ENCODE assay signal across 27 cellular contexts in the genomic region with DNA sequence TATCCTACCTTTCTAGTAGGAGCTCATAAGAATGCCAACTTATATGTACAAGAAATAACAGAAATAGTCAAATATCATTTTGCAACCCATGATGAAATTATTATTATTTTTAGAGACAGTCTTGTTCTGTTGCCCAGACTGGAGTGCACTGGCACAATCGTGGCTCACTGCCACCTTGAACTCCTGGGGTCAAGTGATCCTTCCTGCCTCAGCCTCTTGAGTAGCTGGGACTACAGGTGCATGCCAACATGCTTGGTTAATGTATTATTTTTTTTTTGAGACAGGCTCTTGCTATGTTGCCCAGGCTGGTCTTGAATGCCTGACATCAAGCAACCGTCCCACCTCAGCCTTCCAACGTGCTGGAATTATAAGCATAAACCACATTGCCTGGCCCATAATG. TPM values are rescaled to one million over a fixed set of nuclear protein-coding genes. Genes with fewer than 3 reads are reported as not detected.
DNase-seq lines count a peak whose midpoint lies in the region; ATAC-seq, FAIRE-seq and TF ChIP-seq lines count a peak whose summit lies in the region.
"Had no signal": no experiment of that assay in that cellular context is flagged by ENCODE, and none has a peak within 500 bp of the region (broad histone marks: within the 10 kb centered on the region; RNA-seq: fewer than 3 reads in every experiment).

No MANE protein-coding gene starts in this region.

- H3K79me2 ChIP-seq in MM.1S (ENCODE audit: low read length) (peaks cover 91% of the 10 kb centered on the region), GM12878 (ENCODE audit: control insufficient read depth, insufficient read depth, low read length) (peaks cover 63% of the 10 kb centered on the region)

- no peak for FAIRE-seq in GM12878 (lab: Jason Lieb, UNC)

- no peak overlapping the region for H3K4me3 ChIP-seq in MM.1S (ENCODE audit: low read length)
- H3K4me3 ChIP-seq in GM12878 = no peak overlapping the region
- H3K4me3 ChIP-seq: GM23248, left ventricle myocardium inferior, right lobe of liver, spleen, tibial nerve had no signal

- H3K4me3 Mint-ChIP-seq in immature natural killer cell = no peak overlapping the region
- H3K4me3 Mint-ChIP-seq: activated CD4-positive, alpha-beta T cell treated with anti-CD3 and anti-CD28 coated beads for 36 hours; central memory CD8-positive, alpha-beta T cell; dendritic cell treated with granulocyte-macrophage colony-stimulating factor and Interleukin-4, amounts not matched to agents 40 ng/mL and 50 ng/mL, for 4 days; naive thymus-derived CD8-positive, alpha-beta T cell had no signal

- H3K9me2 ChIP-seq in MM.1S (replicated peaks; ENCODE audit: insufficient read depth, low read length) = no peaks in the 10 kb centered on the region

- TF ChIP-seq RAD21 in GM12878 (IDR thresholded peaks at IDR 0.05; ENCODE audit: insufficient read depth, low read depth, low read length) = no peak

- RAD21 ChIA-PET in GM12878 (lab: Charles Lee; ENCODE audit: unreplicated experiment) = interaction anchor here (0.7 to 5.9 kb wide), 16 partner anchors 8 to 200 kb away, joined by 3 to 65 read pairs (median 7); partner anchors contain the start of genes IRF5 and TNPO3

- TF ChIP-seq EP300 in GM12878 (IDR thresholded peaks at IDR 0.05; ENCODE audit: borderline replicate concordance in 1 of 2, control insufficient read depth in 1 of 2, low read depth in 2 of 2, low read length in 2 of 2) = no peak

- H3K27ac Mint-ChIP-seq in immature natural killer cell = no peak overlapping the region
- H3K27ac Mint-ChIP-seq: dendritic cell treated with granulocyte-macrophage colony-stimulating factor and Interleukin-4, amounts not matched to agents 40 ng/mL and 50 ng/mL, for 4 days; progenitor cell of endocrine pancreas had no signal

- intact Hi-C loops in left ventricle myocardium superior (cut with micrococcal nuclease) (no loop called here), left cardiac atrium (cut with DNase I) (no loop called here), GM12878 (cut with micrococcal nuclease; ENCODE audit: unreplicated experiment) (no loop called here)

- ATAC-seq in left ventricle myocardium superior (peak; percentile 57), left cardiac atrium (no peak), GM12878 (no peak), HG03565 (IDR thresholded peaks at IDR 0.05; ENCODE audit: unreplicated experiment) (no peak)
- ATAC-seq: activated CD4-positive, alpha-beta T cell treated with anti-CD3 and anti-CD28 coated beads for 36 hours; Panc1 had no signal

- H3K9ac ChIP-seq in MM.1S (ENCODE audit: low read length) = no peak overlapping the region
- H3K9ac ChIP-seq in GM12878 (ENCODE audit: control insufficient read depth, insufficient read depth, low read length) = peak overlapping the region; percentile 53
- H3K9ac ChIP-seq: GM23248 had no signal

- H3K4me1 Mint-ChIP-seq in immature natural killer cell = peaks cover 22 to 34% of the 10 kb centered on the region in 2 donors

- no peaks in the 10 kb centered on the region for H3K27me3 ChIP-seq in MM.1S (replicated peaks; ENCODE audit: insufficient read depth, low read length)
- H3K27me3 ChIP-seq in GM12878 (replicated peaks in 1 of 2; ENCODE audit: control insufficient read depth in 2 of 2, insufficient read depth in 2 of 2, low read length in 1 of 2) = no peaks in the 10 kb centered on the region
- H3K27me3 ChIP-seq: right lobe of liver, spleen, tibial nerve had no signal

- SMC1A ChIA-PET in GM12878 (lab: Charles Lee; ENCODE audit: uncharacterized antibody, unreplicated experiment) = interaction anchor here (0.7 to 6.7 kb wide), 25 partner anchors 9 to 392 kb away, joined by 3 to 71 read pairs (median 7); partner anchors contain the start of genes ATP6V1F and TNPO3

- peaks cover 14% of the 10 kb centered on the region for H3K36me3 ChIP-seq in MM.1S (replicated peaks; ENCODE audit: insufficient read depth, low read length)
- H3K36me3 ChIP-seq in GM12878 (ENCODE audit: control insufficient read depth in 2 of 2, insufficient read depth in 2 of 2, low read length in 1 of 2) = peaks cover 9 to 33% of the 10 kb centered on the region in 2 experiments

- WGBS in GM12878 (ENCODE audit: insufficient coverage, insufficient replicate concordance, low lambda C conversion rate, missing lambda C conversion rate) = 81% methylated on average over 3 of the region's 3 CpGs

- DNase-seq in left ventricle myocardium superior (no peak), left cardiac atrium (no peak), MM.1S (no peak), GM12878 (ENCODE audit: low read depth, low spot score) (no peak), activated gamma-delta T cell (lab: John Stamatoyannopoulos, UW) (no peak), immature natural killer cell (no peak)
- DNase-seq: activated CD8-positive, alpha-beta memory T cell treated with anti-CD3 and anti-CD28 coated beads for 24 hours; GM23248; left ventricle myocardium inferior; midbrain; naive thymus-derived CD8-positive, alpha-beta T cell; NCI-H1694; NCI-H2227 treated with DMSO at 0.1 percent for 48 hours; NCI-H526 treated with DMSO at 0.1 percent for 48 hours; right lobe of liver; SHP77 treated with DMSO at 0.1 percent for 48 hours; spleen; stimulated activated CD4-positive, alpha-beta T cell treated with anti-CD3 and anti-CD28 coated beads, Interleukin-2, amount 100 ng/mL, for 24 hours; stimulated activated CD8-positive, alpha-beta memory T cell treated with anti-CD3 and anti-CD28 coated beads, Interleukin-4, amount 100 ng/mL, for 48 hours had no signal

- H3K4me2 ChIP-seq in MM.1S (ENCODE audit: low read depth, low read length) (peak overlapping the region; percentile 12; the same call in 1 of the 2 replicates), GM12878 (ENCODE audit: control insufficient read depth, insufficient read depth) (peak overlapping the region; percentile 68; the same call in 1 of the 2 replicates)

- peak overlapping the region; percentile 64; the same call in 1 of the 2 replicates for H3K27ac ChIP-seq in MM.1S (ENCODE audit: low read length)
- H3K27ac ChIP-seq in GM12878 (ENCODE audit: control insufficient read depth, insufficient read depth) = peak overlapping the region; percentile 93
- H3K27ac ChIP-seq: C4-2B, GM23248, left ventricle myocardium inferior, right lobe of liver, spleen, tibial nerve had no signal

- POLR2A ChIA-PET in GM12878 (lab: Charles Lee) = interaction anchor here (0.6 to 3.8 kb wide), 12 partner anchors 8 to 112 kb away, joined by 3 to 25 read pairs (median 6); partner anchors contain the start of gene TNPO3

- no peaks in the 10 kb centered on the region for H3K27me3 Mint-ChIP-seq in immature natural killer cell (ENCODE audit: low read depth in 3 of 3)
- H3K27me3 Mint-ChIP-seq: activated CD4-positive, alpha-beta T cell treated with anti-CD3 and anti-CD28 coated beads for 36 hours; central memory CD8-positive, alpha-beta T cell; dendritic cell treated with granulocyte-macrophage colony-stimulating factor and Interleukin-4, amounts not matched to agents 40 ng/mL and 50 ng/mL, for 4 days; naive thymus-derived CD8-positive, alpha-beta T cell; progenitor cell of endocrine pancreas had no signal

- H3K4me1 ChIP-seq in MM.1S (ENCODE audit: low read length) (peaks cover 35% of the 10 kb centered on the region), GM12878 (ENCODE audit: control insufficient read depth, insufficient read depth, low read length) (peaks cover 70% of the 10 kb centered on the region)

- H3K36me3 Mint-ChIP-seq in immature natural killer cell = peaks cover 12 to 32% (median 19%) of the 10 kb centered on the region in 3 donors

- CTCF ChIA-PET in GM12878 (lab: Yijun Ruan, JAX) = interaction anchor here (0.5 to 5.5 kb wide), 15 partner anchors 8 to 154 kb away, joined by 3 to 47 read pairs (median 4); partner anchors contain the start of gene IRF5

- H4K20me1 ChIP-seq in MM.1S (ENCODE audit: insufficient read depth, low read length) = no peaks in the 10 kb centered on the region
- H4K20me1 ChIP-seq in GM12878 (ENCODE audit: control insufficient read depth, insufficient read depth) = no peaks in the 10 kb centered on the region

- H3K9me3 ChIP-seq in MM.1S (replicated peaks; ENCODE audit: insufficient read depth, low read length) = no peaks in the 10 kb centered on the region
- peaks cover 6% of the 10 kb centered on the region; the same call in 2 of the 3 replicates for H3K9me3 ChIP-seq in GM12878 (replicated peaks; ENCODE audit: control insufficient read depth, insufficient read depth, low read length)
- H3K9me3 ChIP-seq: left ventricle myocardium inferior, right lobe of liver, spleen, tibial nerve had no signal

- no TSS peak for BruUV-seq in GM12878 (replicated peaks; lab: Mats Ljungman, UMichigan)

- H2AFZ ChIP-seq in MM.1S (ENCODE audit: low read length) (no peak overlapping the region), GM12878 (ENCODE audit: control insufficient read depth, low read depth, low read length) (no peak overlapping the region)
- H2AFZ ChIP-seq: GM23248 had no signal

- in situ Hi-C loops in GM12878 (cut with MboI) = no loop called here

- no peak for TF ChIP-seq CTCF in MM.1S (IDR thresholded peaks at IDR 0.05; ENCODE audit: low read length)
- no peak for TF ChIP-seq CTCF in GM12878 (IDR thresholded peaks at IDR 0.05 in 2 of 3, conservative IDR thresholded peaks at IDR 0.05 in 1 of 3; ENCODE audit: control insufficient read depth in 2 of 3, extremely low read depth in 1 of 3, insufficient read depth in 1 of 3, low read depth in 3 of 3, low read length in 3 of 3)

- no peaks in the 10 kb centered on the region for H3K9me3 Mint-ChIP-seq in immature natural killer cell
- H3K9me3 Mint-ChIP-seq: central memory CD8-positive, alpha-beta T cell; dendritic cell treated with granulocyte-macrophage colony-stimulating factor and Interleukin-4, amounts not matched to agents 40 ng/mL and 50 ng/mL, for 4 days; naive thymus-derived CD8-positive, alpha-beta T cell had no signal

- H3F3A ChIP-seq in MM.1S (ENCODE audit: insufficient read depth, low read length) = peaks cover 10% of the 10 kb centered on the region; the same call in 1 of the 2 replicates

- TF ChIP-seq POLR2A in GM12878 (IDR thresholded peaks at IDR 0.05; ENCODE audit: low read depth, low read length) = no peak

RNA-seq across cellular contexts. Expression of gene TNPO3, which starts 44.8 kb away (rescaled TPM):
- 38.0 TPM for total RNA-seq in left ventricle myocardium superior
- 10 to 100 TPM; 23.9 to 28.0 TPM for total RNA-seq in left cardiac atrium
- 77.5 and 79.6 TPM in 2 replicates for total RNA-seq in GM12878 (2013; cell fraction: nucleolus; rRNA removed)
- 72.7 and 77.4 TPM in 2 replicates for total RNA-seq in GM12878 (2014; rRNA removed)
- total RNA-seq in GM12878 (2014; rRNA removed; fragmentation: Illumina TruSeq; extraction: Trizol) = 64.3 and 64.5 TPM in 2 replicates
- 63.0 and 67.6 TPM in 2 replicates for total RNA-seq in GM12878 (2021)
- polyA plus RNA-seq in GM12878 (2011; ENCODE audit: low read depth) = 34.8 TPM
- 46.6 and 56.7 TPM in 2 replicates for polyA plus RNA-seq in GM12878 (2011; rRNA removed)
- 59.9 and 67.6 TPM in 2 replicates for polyA plus RNA-seq in GM12878 (2011; cell fraction: cytosol; rRNA removed)
- polyA plus RNA-seq in GM12878 (2011; cell fraction: nucleus; rRNA removed) = 46.9 and 53.0 TPM in 2 replicates
- polyA plus RNA-seq in GM12878 (2012) = 40.9 and 46.9 TPM in 2 replicates
- polyA plus RNA-seq in GM12878 (2014; fragmentation: Illumina TruSeq; extraction: Trizol) = 68.7 and 68.9 TPM in 2 replicates
- polyA plus RNA-seq in GM12878 (2014; fragmentation: Nextera tagmentation; extraction: Ambion mirVana) = 10 to 100 TPM; 17.6 to 23.5 TPM
- 52.4 and 57.4 TPM in 2 replicates for polyA plus RNA-seq in GM12878 (2014; rRNA removed)
- polyA plus RNA-seq in GM12878 (2016; fragmentation: Nextera tagmentation; extraction: Ambion mirVana) = 10 to 100 TPM; 84.5 to 91.8 TPM
- polyA minus RNA-seq in GM12878 (2011; rRNA and poly(A)+ RNA removed) = 99.0 and 133 TPM in 2 replicates
- 27.8 and 31.8 TPM in 2 replicates for polyA minus RNA-seq in GM12878 (2011; cell fraction: cytosol; rRNA and poly(A)+ RNA removed)
- 36.3 and 44.6 TPM in 2 replicates for polyA minus RNA-seq in GM12878 (2011; cell fraction: nucleus; rRNA and poly(A)+ RNA removed)
- polyA plus RNA-seq in immature natural killer cell = 10 to 100 TPM; 26.3 to 49.4 (median 41.9) TPM
